Comparison of ENCODE assay signal across 9 cellular contexts in the genomic region with DNA sequence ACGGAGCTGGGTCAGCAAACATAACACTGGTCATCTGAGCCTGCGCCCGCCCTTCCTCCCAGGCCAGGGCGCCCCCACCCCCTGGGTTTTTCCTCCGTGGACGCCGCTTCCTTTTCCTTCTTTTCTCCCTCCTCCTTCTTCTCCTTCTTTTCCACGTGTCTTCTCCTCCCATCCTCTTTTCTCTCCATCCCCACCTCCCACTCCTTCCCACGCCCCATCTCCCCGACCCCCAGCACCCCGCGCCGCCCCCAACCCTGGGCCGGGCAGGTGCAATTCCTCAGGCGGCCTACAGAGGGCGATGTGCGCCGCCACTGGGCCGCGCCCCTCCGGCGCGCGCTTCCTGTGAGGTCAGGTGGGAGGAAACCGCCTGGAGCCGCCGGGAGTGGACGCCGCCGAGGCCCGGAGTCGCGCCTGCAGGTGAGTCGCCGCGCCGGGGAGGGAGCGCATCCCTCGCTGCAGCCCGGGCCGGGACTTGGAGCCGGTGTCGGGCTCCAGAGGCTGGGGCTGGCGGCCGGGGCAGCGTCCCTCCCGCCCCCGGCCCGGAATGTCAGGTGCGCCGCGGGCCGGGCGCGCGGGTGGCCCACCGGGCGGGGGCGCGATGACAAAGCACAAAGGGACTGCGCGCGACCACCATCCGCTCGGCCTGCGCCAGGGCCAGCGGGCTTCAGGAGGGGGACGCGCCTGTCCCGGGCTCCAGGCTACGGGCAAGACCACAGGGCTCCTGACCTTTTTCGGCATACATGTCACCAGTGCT. TPM values are rescaled to one million over a fixed set of nuclear protein-coding genes. Genes with fewer than 3 reads are reported as not detected.
DNase-seq lines count a peak whose midpoint lies in the region; ATAC-seq and TF ChIP-seq lines count a peak whose summit lies in the region.
"Had no signal": no experiment of that assay in that cellular context is flagged by ENCODE, and none has a peak within 500 bp of the region (broad histone marks: within the 10 kb centered on the region; RNA-seq: fewer than 3 reads in every experiment).

A gene with protein sequence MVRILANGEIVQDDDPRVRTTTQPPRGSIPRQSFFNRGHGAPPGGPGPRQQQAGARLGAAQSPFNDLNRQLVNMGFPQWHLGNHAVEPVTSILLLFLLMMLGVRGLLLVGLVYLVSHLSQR (plus strand): TSS at position 351 of the 754 bp plus-strand sequence. CDS start 1,497 bp downstream, outside the sequence.

- H3K4me2 ChIP-seq in mesenchymal stem cell (ENCODE audit: low read length, poor library complexity, severe bottlenecking) = peak within 1 kb of the TSS; percentile 84
- H3K4me2 ChIP-seq: BLaER1 had no signal

- no peak within 1 kb of the TSS for H3K18ac ChIP-seq in mesenchymal stem cell (ENCODE audit: low read depth in 1 of 2, low read length in 2 of 2)

- no peak within 1 kb of the TSS for H2BK5ac ChIP-seq in mesenchymal stem cell (ENCODE audit: low read depth, low read length, poor library complexity, severe bottlenecking)

- peak within 1 kb of the TSS; percentile 31 for H2BK15ac ChIP-seq in mesenchymal stem cell (ENCODE audit: low read depth, poor library complexity, severe bottlenecking)

- TF ChIP-seq CTCF in dorsolateral prefrontal cortex (IDR thresholded peaks at IDR 0.05 in 54 of 56, conservative IDR thresholded peaks at IDR 0.05 in 2 of 56; ENCODE audit: low read depth in 1 of 56, partially characterized antibody in 56 of 56) = peak; percentile 77 to 99 (median 94)

- DNase-seq in NCI-H1417 (lab: John Stamatoyannopoulos, UW) (peak; percentile 65 to 75 (median 68)), NCI-H1417 treated with DMSO at 0.1 percent for 48 hours (lab: John Stamatoyannopoulos, UW) (no peak), NCI-H1105 treated with DMSO at 0.1 percent for 48 hours (lab: John Stamatoyannopoulos, UW) (peak; percentile 58), dorsolateral prefrontal cortex (peak in 7 of 10 donors; percentile 47 to 85 (median 64)), mesenchymal stem cell (peak; percentile 23)
- peak; percentile 57 to 61 for DNase-seq in activated CD4-positive, alpha-beta T cell treated with anti-CD3 and anti-CD28 coated beads, Interleukin-2, amount 50 U/mL, for 4 hours
- peak; percentile 50 for DNase-seq in stimulated activated CD8-positive, alpha-beta memory T cell treated with anti-CD3 and anti-CD28 coated beads, Interleukin-15, amount 100 ng/mL, for 1 hour (ENCODE audit: low read depth)

- H2BK12ac ChIP-seq in mesenchymal stem cell (ENCODE audit: low read length in 2 of 2) = no peak within 1 kb of the TSS

- peak within 1 kb of the TSS in 1 of 2 experiments; percentile 23 for H3K14ac ChIP-seq in mesenchymal stem cell (ENCODE audit: low read length in 2 of 2)

- 6% methylated on average over 69 of the region's 72 CpGs for WGBS in mesenchymal stem cell

- H4K8ac ChIP-seq in mesenchymal stem cell (ENCODE audit: low read length) = no peak within 1 kb of the TSS

- H3K79me1 ChIP-seq in mesenchymal stem cell (replicated peaks; ENCODE audit: low read length, poor library complexity, severe bottlenecking) = peaks cover 2% of the 10 kb centered on the region

- peaks cover 8% of the 10 kb centered on the region for H3K4me1 ChIP-seq in mesenchymal stem cell (ENCODE audit: control insufficient read depth, insufficient read depth, low read depth, low read length)

- no peak within 1 kb of the TSS for H2AK5ac ChIP-seq in mesenchymal stem cell (ENCODE audit: low read length, severe bottlenecking)

- H3K23ac ChIP-seq in mesenchymal stem cell (ENCODE audit: low read length in 2 of 2) = peak within 1 kb of the TSS in 1 of 2 experiments; percentile 52

- H3K4me3 ChIP-seq in dorsolateral prefrontal cortex = peak within 1 kb of the TSS; percentile 40 to 86 (median 69)
- H3K4me3 ChIP-seq in mesenchymal stem cell (ENCODE audit: insufficient read depth in 1 of 2, low read depth in 1 of 2, low read length in 2 of 2) = peak within 1 kb of the TSS; percentile 65 to 73
- H3K4me3 ChIP-seq: BLaER1 had no signal

- H3K9me3 ChIP-seq in mesenchymal stem cell (ENCODE audit: control insufficient read depth, low read length) = peaks cover 12% of the 10 kb centered on the region

- peaks cover 0 to 13% of the 10 kb centered on the region in 2 experiments for H3K36me3 ChIP-seq in mesenchymal stem cell (ENCODE audit: control insufficient read depth in 1 of 2, insufficient read depth in 2 of 2, low read depth in 1 of 2, low read length in 2 of 2)
- H3K36me3 ChIP-seq: BLaER1 had no signal

- H2AFZ ChIP-seq in mesenchymal stem cell (ENCODE audit: low read depth, low read length) = peak within 1 kb of the TSS; percentile 77

- no peak within 1 kb of the TSS for H2BK120ac ChIP-seq in mesenchymal stem cell (ENCODE audit: low read depth, low read length)

- intact Hi-C loops in dorsolateral prefrontal cortex (cut with DNase I) = loop anchor here in 1 of 2 donors (5.0 kb wide), 1 partner anchor 223 kb away; no protein-coding TSS in a partner anchor

- H3K27ac ChIP-seq in dorsolateral prefrontal cortex (peak within 1 kb of the TSS in 47 of 59 donors; percentile 5 to 85 (median 66)), mesenchymal stem cell (ENCODE audit: low read length, poor library complexity, severe bottlenecking) (no peak within 1 kb of the TSS)
- H3K27ac ChIP-seq: BLaER1 had no signal

- ATAC-seq in GM18909 (IDR thresholded peaks at IDR 0.05; ENCODE audit: poor library complexity, unreplicated experiment) = no peak

- H4K91ac ChIP-seq in mesenchymal stem cell (ENCODE audit: low read length) = no peak within 1 kb of the TSS

- H3K9ac ChIP-seq in mesenchymal stem cell (ENCODE audit: low read length) = no peak within 1 kb of the TSS
- H3K9ac ChIP-seq: BLaER1 had no signal

- no peak within 1 kb of the TSS for H3K4ac ChIP-seq in mesenchymal stem cell (ENCODE audit: low read depth in 1 of 2, low read length in 2 of 2)

- H3K27me3 ChIP-seq in dorsolateral prefrontal cortex (no peaks in the 10 kb centered on the region), mesenchymal stem cell (ENCODE audit: control insufficient read depth in 1 of 2, insufficient read depth in 1 of 2, low read length in 2 of 2) (peaks cover 22 to 72% of the 10 kb centered on the region in 2 experiments)
- H3K27me3 ChIP-seq: BLaER1 had no signal

RNA-seq across cellular contexts. Expression of the gene that starts here (rescaled TPM):
- total RNA-seq in dorsolateral prefrontal cortex = 10 to 100 TPM; 13.4 to 54.2 (median 37.1) TPM
- 0.80 TPM for polyA plus RNA-seq in mesenchymal stem cell (2013, experiment 1 of 2)
- polyA plus RNA-seq in mesenchymal stem cell (2013, experiment 2 of 2) = 0.68 TPM
